ENCODE assay signal across 1 cellular context in genomic region chr19:41352609-41353465, GRCh38.
A peak's percentile ranks its signal among the peaks of the same experiment; 100 is the strongest.
TF ChIP-seq lines count a peak whose summit lies in the region.

No MANE protein-coding gene starts in this region.

TF ChIP-seq in K562, 482 proteins besides CTCF, POLR2A, EP300 and RAD21 (continued from another document and continues in another):
- TF ChIP-seq BCLAF1 (IDR thresholded peaks at IDR 0.05; ENCODE audit: borderline replicate concordance in 1 of 2, control insufficient read depth in 1 of 2, low read depth in 2 of 2, low read length in 1 of 2): no peak
- peak; percentile 83 for TF ChIP-seq POLR2G (IDR thresholded peaks at IDR 0.05; ENCODE audit: low read depth, low read length)
- TF ChIP-seq GTF2F1 (IDR thresholded peaks at IDR 0.05; ENCODE audit: low read depth, low read length): no peak
- TF ChIP-seq RNF2 (IDR thresholded peaks at IDR 0.05): no peak
- TF ChIP-seq POU5F1 (IDR thresholded peaks at IDR 0.05; ENCODE audit: borderline replicate concordance, low read depth, low read length, partially characterized antibody): no peak
- TF ChIP-seq USF1 (CRISPR knock-in tag; IDR thresholded peaks at IDR 0.05): peak; percentile 50
- TF ChIP-seq CHD1 (IDR thresholded peaks at IDR 0.05; ENCODE audit: low read length): peak; percentile 91
- TF ChIP-seq IRF9 (tag; IDR thresholded peaks at IDR 0.05): no peak
- TF ChIP-seq ZNF436 (CRISPR knock-in tag; IDR thresholded peaks at IDR 0.05): peak; percentile 95
- no peak for TF ChIP-seq NR1H2 (CRISPR knock-in tag; IDR thresholded peaks at IDR 0.05)
- no peak for TF ChIP-seq NCOA1 (IDR thresholded peaks at IDR 0.05; ENCODE audit: low read depth)
- TF ChIP-seq MYNN (IDR thresholded peaks at IDR 0.05): no peak
- no peak for TF ChIP-seq MYNN (CRISPR knock-in tag; IDR thresholded peaks at IDR 0.05)
- no peak for TF ChIP-seq XRCC3 (IDR thresholded peaks at IDR 0.05)
- no peak for TF ChIP-seq NUFIP1 (IDR thresholded peaks at IDR 0.05; ENCODE audit: partially characterized antibody)
- 0 out of 2 replicates have a peak, but pooled peaks have one; percentile 17 for TF ChIP-seq KDM2B (CRISPR knock-in tag; IDR thresholded peaks at IDR 0.05)
- TF ChIP-seq ZBTB12 (CRISPR knock-in tag; IDR thresholded peaks at IDR 0.05): no peak
- TF ChIP-seq ZNF740 (CRISPR knock-in tag; IDR thresholded peaks at IDR 0.05): 0 out of 2 replicates have a peak, but pooled peaks have one; percentile 46
- no peak for TF ChIP-seq ZNF740 (tag; IDR thresholded peaks at IDR 0.05)
- no peak for TF ChIP-seq MYBL2 (IDR thresholded peaks at IDR 0.05; ENCODE audit: low read depth)
- no peak for TF ChIP-seq MYBL2 (CRISPR knock-in tag; IDR thresholded peaks at IDR 0.05; ENCODE audit: borderline replicate concordance)
- no peak for TF ChIP-seq KDM4B (IDR thresholded peaks at IDR 0.05; ENCODE audit: borderline replicate concordance in 2 of 2, low read depth in 1 of 2)
- peak; percentile 28 to 79; a peak in 3 of 4 replicates for TF ChIP-seq UBTF (IDR thresholded peaks at IDR 0.05; ENCODE audit: borderline replicate concordance in 1 of 2, low read depth in 2 of 2, low read length in 2 of 2)
- TF ChIP-seq TAF7 (tag; IDR thresholded peaks at IDR 0.05): no peak
- TF ChIP-seq SMAD3 (CRISPR knock-in tag; conservative IDR thresholded peaks at IDR 0.05): no peak
- no peak for TF ChIP-seq ZNF184 (CRISPR knock-in tag; IDR thresholded peaks at IDR 0.05)
- 0 out of 2 replicates have a peak, but pooled peaks have one; percentile 46 for TF ChIP-seq NCOR1 (IDR thresholded peaks at IDR 0.05)
- no peak for TF ChIP-seq ASH1L (IDR thresholded peaks at IDR 0.05; ENCODE audit: borderline replicate concordance, low read depth, partially characterized antibody)
- no peak for TF ChIP-seq ZFPM2 (CRISPR knock-in tag; IDR thresholded peaks at IDR 0.05)
- no peak for TF ChIP-seq CEBPZ (IDR thresholded peaks at IDR 0.05; ENCODE audit: borderline replicate concordance, low read depth, low read length)
- no peak for TF ChIP-seq PHB2 (IDR thresholded peaks at IDR 0.05; ENCODE audit: low read depth)
- TF ChIP-seq ZNF121 (CRISPR knock-in tag; conservative IDR thresholded peaks at IDR 0.05): no peak
- TF ChIP-seq DLX4 (CRISPR knock-in tag; IDR thresholded peaks at IDR 0.05): no peak
- no peak for TF ChIP-seq NRF1 (conservative IDR thresholded peaks at IDR 0.05 in 1 of 2, IDR thresholded peaks at IDR 0.05 in 1 of 2)
- no peak for TF ChIP-seq ZNF175 (CRISPR knock-in tag; IDR thresholded peaks at IDR 0.05; ENCODE audit: low read depth)
- TF ChIP-seq CBX8 (IDR thresholded peaks at IDR 0.05; ENCODE audit: borderline replicate concordance, extremely low read depth, low read depth, low read length, poor library complexity, severe bottlenecking): no peak
- TF ChIP-seq DEAF1 (CRISPR knock-in tag; IDR thresholded peaks at IDR 0.05): no peak
- no peak for TF ChIP-seq ZNF644 (tag; IDR thresholded peaks at IDR 0.05; ENCODE audit: low read depth)
- no peak for TF ChIP-seq E2F5 (CRISPR knock-in tag; IDR thresholded peaks at IDR 0.05)
- TF ChIP-seq POLR2AphosphoS5 (IDR thresholded peaks at IDR 0.05; ENCODE audit: control insufficient read depth, insufficient read depth, low read depth, low read length): no peak
- no peak for TF ChIP-seq ZBTB43 (CRISPR knock-in tag; IDR thresholded peaks at IDR 0.05)
- TF ChIP-seq CBX1 (IDR thresholded peaks at IDR 0.05; ENCODE audit: low read depth): no peak; the same call in 1 of the 2 replicates
- peak; percentile 65; the same call in 1 of the 2 replicates for TF ChIP-seq GATAD2A (IDR thresholded peaks at IDR 0.05)
- TF ChIP-seq ZNF76 (CRISPR knock-in tag; IDR thresholded peaks at IDR 0.05; ENCODE audit: borderline replicate concordance): no peak
- TF ChIP-seq PHTF2 (CRISPR knock-in tag; IDR thresholded peaks at IDR 0.05): no peak
- TF ChIP-seq ETV5 (CRISPR knock-in tag; IDR thresholded peaks at IDR 0.05; ENCODE audit: low read depth): no peak
- TF ChIP-seq POLR2AphosphoS2 (IDR thresholded peaks at IDR 0.05; ENCODE audit: low read length): no peak
- TF ChIP-seq GTF2A2 (tag; IDR thresholded peaks at IDR 0.05): no peak
- no peak for TF ChIP-seq ZNF282 (CRISPR knock-in tag; IDR thresholded peaks at IDR 0.05)
